ENCODE assay signal across 9 cellular contexts in the genomic region with DNA sequence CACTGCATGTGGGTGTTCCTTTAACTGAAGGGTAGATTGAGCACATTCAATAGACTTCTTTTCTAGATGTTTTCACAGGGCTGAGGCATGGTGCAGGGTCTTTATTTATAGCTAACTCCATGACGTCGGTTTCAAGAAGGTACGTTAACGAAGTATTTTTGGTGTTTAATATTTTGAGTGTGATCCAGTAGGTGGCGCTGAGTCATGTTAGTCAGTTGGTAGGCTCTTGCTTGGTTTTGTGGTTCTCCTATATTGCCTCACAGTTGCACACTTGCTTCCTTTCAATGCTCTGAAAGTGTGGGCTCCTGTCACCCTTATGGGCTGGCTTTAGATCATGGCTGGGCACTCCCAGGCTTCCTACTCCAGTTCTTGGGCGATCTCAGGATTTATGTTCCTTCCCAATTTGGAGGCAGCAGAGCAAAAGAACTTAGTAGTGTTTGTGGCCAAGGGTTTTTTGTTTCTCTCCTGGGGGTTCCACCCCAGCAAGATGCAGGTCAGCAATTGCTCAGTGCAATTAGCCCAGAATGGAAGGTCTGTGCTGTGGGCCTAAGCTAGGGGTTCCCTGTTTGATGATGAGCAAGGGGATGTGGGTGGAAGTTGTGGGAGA.
DNase-seq lines count a peak whose midpoint lies in the region; ATAC-seq and TF ChIP-seq lines count a peak whose summit lies in the region.
"Had no signal": no experiment of that assay in that cellular context is flagged by ENCODE, and none has a peak within 500 bp of the region (broad histone marks: within the 10 kb centered on the region; RNA-seq: fewer than 3 reads in every experiment).

No MANE protein-coding gene starts in this region.

- TF ChIP-seq CTCF in chondrocyte (IDR thresholded peaks at IDR 0.05) (peak; percentile 70), retinal pigment epithelial cell (conservative IDR thresholded peaks at IDR 0.05; ENCODE audit: low read depth, low read length) (peak; percentile 54)

- no peaks in the 10 kb centered on the region for H3K36me3 Mint-ChIP-seq in chondrocyte (ENCODE audit: low read depth)
- H3K36me3 Mint-ChIP-seq: stimulated activated effector memory CD8-positive, alpha-beta T cell treated with anti-CD3 and anti-CD28 coated beads, Interleukin-12 subunit alpha, Interleukin-12 subunit beta, amount 100 ng/mL, for 72 hours had no signal

- DNase-seq in NCI-H2081 (lab: John Stamatoyannopoulos, UW) (peak; percentile 1 to 22), NCI-H2081 treated with DMSO at 0.1 percent for 48 hours (lab: John Stamatoyannopoulos, UW) (no peak), NCI-H748 (lab: John Stamatoyannopoulos, UW; ENCODE audit: unreplicated experiment) (peak; percentile 74), chondrocyte (ENCODE audit: low spot score) (no peak), retinal pigment epithelial cell (ENCODE audit: low read depth) (peak; percentile 18), anterior cingulate cortex (lab: John Stamatoyannopoulos, UW) (no peak)
- no peak for DNase-seq in stimulated activated CD4-positive, alpha-beta T cell treated with anti-CD3 and anti-CD28 coated beads, Interleukin-4, amount 100 ng/mL, for 24 hours

- H3K9me3 Mint-ChIP-seq in chondrocyte (ENCODE audit: low read depth), result peaks cover 23% of the 10 kb centered on the region

- H3K4me3 Mint-ChIP-seq in chondrocyte (ENCODE audit: unreplicated experiment), result no peak overlapping the region
- H3K4me3 Mint-ChIP-seq: stimulated activated effector memory CD8-positive, alpha-beta T cell treated with anti-CD3 and anti-CD28 coated beads, Interleukin-12 subunit alpha, Interleukin-12 subunit beta, amount 100 ng/mL, for 72 hours had no signal

- H3K4me1 Mint-ChIP-seq in chondrocyte (ENCODE audit: low read depth), result no peaks in the 10 kb centered on the region
- H3K4me1 Mint-ChIP-seq: stimulated activated effector memory CD8-positive, alpha-beta T cell treated with anti-CD3 and anti-CD28 coated beads, Interleukin-12 subunit alpha, Interleukin-12 subunit beta, amount 100 ng/mL, for 72 hours had no signal

- H3K4me3 ChIP-seq in retinal pigment epithelial cell (ENCODE audit: low read length), result no peak overlapping the region

- H3K27me3 Mint-ChIP-seq in chondrocyte (ENCODE audit: low read depth), result peaks cover 2% of the 10 kb centered on the region

- ATAC-seq in GM19324 (IDR thresholded peaks at IDR 0.05; ENCODE audit: low FRiP score, unreplicated experiment), result no peak

- no peak overlapping the region for H3K27ac Mint-ChIP-seq in chondrocyte (ENCODE audit: unreplicated experiment)
- H3K27ac Mint-ChIP-seq: stimulated activated effector memory CD8-positive, alpha-beta T cell treated with anti-CD3 and anti-CD28 coated beads, Interleukin-12 subunit alpha, Interleukin-12 subunit beta, amount 100 ng/mL, for 72 hours had no signal

Comparison
In these comparisons a context has a peak if more than half of its experiments do, and no peak if none do; other contexts are left out.
1. DNase-seq: peak in NCI-H2081 (2 of 2), NCI-H748 (single experiment) and retinal pigment epithelial cell (single experiment); none in NCI-H2081 treated with DMSO at 0.1 percent for 48 hours (single experiment), chondrocyte (single experiment), stimulated activated CD4-positive, alpha-beta T cell treated with anti-CD3 and anti-CD28 coated beads, Interleukin-4, amount 100 ng/mL, for 24 hours (single experiment) and anterior cingulate cortex (0 of 58).